Comparison of ENCODE assay signal across 1 cellular context in genomic region chr11:43269229-43269928, GRCh38.
TF ChIP-seq lines count a peak whose summit lies in the region.

No MANE protein-coding gene starts in this region.

TF ChIP-seq in GM23338, 12 proteins besides CTCF, POLR2A, EP300 and RAD21:
- TF ChIP-seq, protein P1, sequence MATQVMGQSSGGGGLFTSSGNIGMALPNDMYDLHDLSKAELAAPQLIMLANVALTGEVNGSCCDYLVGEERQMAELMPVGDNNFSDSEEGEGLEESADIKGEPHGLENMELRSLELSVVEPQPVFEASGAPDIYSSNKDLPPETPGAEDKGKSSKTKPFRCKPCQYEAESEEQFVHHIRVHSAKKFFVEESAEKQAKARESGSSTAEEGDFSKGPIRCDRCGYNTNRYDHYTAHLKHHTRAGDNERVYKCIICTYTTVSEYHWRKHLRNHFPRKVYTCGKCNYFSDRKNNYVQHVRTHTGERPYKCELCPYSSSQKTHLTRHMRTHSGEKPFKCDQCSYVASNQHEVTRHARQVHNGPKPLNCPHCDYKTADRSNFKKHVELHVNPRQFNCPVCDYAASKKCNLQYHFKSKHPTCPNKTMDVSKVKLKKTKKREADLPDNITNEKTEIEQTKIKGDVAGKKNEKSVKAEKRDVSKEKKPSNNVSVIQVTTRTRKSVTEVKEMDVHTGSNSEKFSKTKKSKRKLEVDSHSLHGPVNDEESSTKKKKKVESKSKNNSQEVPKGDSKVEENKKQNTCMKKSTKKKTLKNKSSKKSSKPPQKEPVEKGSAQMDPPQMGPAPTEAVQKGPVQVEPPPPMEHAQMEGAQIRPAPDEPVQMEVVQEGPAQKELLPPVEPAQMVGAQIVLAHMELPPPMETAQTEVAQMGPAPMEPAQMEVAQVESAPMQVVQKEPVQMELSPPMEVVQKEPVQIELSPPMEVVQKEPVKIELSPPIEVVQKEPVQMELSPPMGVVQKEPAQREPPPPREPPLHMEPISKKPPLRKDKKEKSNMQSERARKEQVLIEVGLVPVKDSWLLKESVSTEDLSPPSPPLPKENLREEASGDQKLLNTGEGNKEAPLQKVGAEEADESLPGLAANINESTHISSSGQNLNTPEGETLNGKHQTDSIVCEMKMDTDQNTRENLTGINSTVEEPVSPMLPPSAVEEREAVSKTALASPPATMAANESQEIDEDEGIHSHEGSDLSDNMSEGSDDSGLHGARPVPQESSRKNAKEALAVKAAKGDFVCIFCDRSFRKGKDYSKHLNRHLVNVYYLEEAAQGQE (IDR thresholded peaks at IDR 0.05; ENCODE audit: unreplicated experiment), result no peak
- TF ChIP-seq EZH2 (IDR thresholded peaks at IDR 0.05; ENCODE audit: low read depth, unreplicated experiment), result no peak
- no peak for TF ChIP-seq ZNF114 (CRISPR knock-in tag; IDR thresholded peaks at IDR 0.05)
- no peak for TF ChIP-seq ZNF331 (CRISPR knock-in tag; IDR thresholded peaks at IDR 0.05; ENCODE audit: low read depth)
- TF ChIP-seq ETS1 (IDR thresholded peaks at IDR 0.05), result no peak
- no peak for TF ChIP-seq CREB1 (CRISPR knock-in tag; IDR thresholded peaks at IDR 0.05; ENCODE audit: low read depth)
- TF ChIP-seq JUNB (IDR thresholded peaks at IDR 0.05; ENCODE audit: unreplicated experiment), result no peak
